1 cellular context compared by ENCODE assay signal in genomic region chr7:5397657-5398237, GRCh38.
TF ChIP-seq lines count a peak whose summit lies in the region.

No MANE protein-coding gene starts in this region.

TF ChIP-seq in HEK293, 187 proteins besides CTCF, POLR2A, EP300 and RAD21 (continued from another document):
- no peak for TF ChIP-seq ZNF292 (tag by site-specific recombination; IDR thresholded peaks at IDR 0.05; ENCODE audit: borderline replicate concordance, low read depth)
TF ChIP-seq in HEK293: peak in this region for 3.
